ENCODE assay signal across 8 cellular contexts in genomic region chr19:1445932-1446712, GRCh38. TPM values are rescaled to one million over a fixed set of nuclear protein-coding genes. Genes with fewer than 3 reads are reported as not detected.
A peak's percentile ranks its signal among the peaks of the same experiment; 100 is the strongest.
DNase-seq lines count a peak whose midpoint lies in the region; ATAC-seq and TF ChIP-seq lines count a peak whose summit lies in the region.

No MANE protein-coding gene starts in this region.

- H3K9me3 ChIP-seq in iPS-18a (ENCODE audit: control insufficient read depth, low read depth, low read length), result no peaks in the 10 kb centered on the region
- H3K9me3 ChIP-seq in vagina, result no peaks in the 10 kb centered on the region

- no peak for ATAC-seq in stimulated activated naive CD8-positive, alpha-beta T cell treated with anti-CD3 and anti-CD28 coated beads, Interleukin-15, Interleukin-2, amounts not matched to agents 100 U/mL and 50 U/mL, for 24 hours
- no peak for ATAC-seq in stimulated activated naive CD8-positive, alpha-beta T cell treated with anti-CD3 and anti-CD28 coated beads, Interleukin-15, amount 100 ng/mL, for 72 hours

- H3K27ac ChIP-seq in VCaP (peak overlapping the region; percentile 89; the same call in 1 of the 2 replicates), iPS-18a (ENCODE audit: low read length) (no peak overlapping the region), vagina (no peak overlapping the region)

- intact Hi-C loops in vagina (cut with DNase I), result loop anchor here (10.0 kb wide), 1 partner anchor 171 kb away; the partner anchor contains the start of gene FAM174C
- intact Hi-C loops in activated CD4-positive, alpha-beta memory T cell treated with anti-CD3 and anti-CD28 coated beads for 36 hours (cut with micrococcal nuclease), result loop anchor here (5.0 kb wide), 1 partner anchor 66 kb away; the partner anchor contains the start of gene ADAMTSL5

- H3K4me3 ChIP-seq in iPS-18a (ENCODE audit: low read length) (peak overlapping the region; percentile 24), vagina (peak overlapping the region; percentile 28 to 32)

- H3K36me3 ChIP-seq in iPS-18a (ENCODE audit: control insufficient read depth, low read depth, low read length) (peaks cover 10% of the 10 kb centered on the region), vagina (peaks cover 0 to 18% of the 10 kb centered on the region in 2 donors)

- TF ChIP-seq CTCF in VCaP (conservative IDR thresholded peaks at IDR 0.05) (no peak), vagina (IDR thresholded peaks at IDR 0.05) (no peak)

- POLR2A ChIA-PET in activated CD4-positive, alpha-beta memory T cell treated with anti-CD3 and anti-CD28 coated beads for 36 hours (lab: Charles Lee), result no interaction called here

- peaks cover 54% of the 10 kb centered on the region for H3K27me3 Mint-ChIP-seq in stimulated activated naive CD8-positive, alpha-beta T cell treated with anti-CD3 and anti-CD28 coated beads, Interleukin-15, amount 100 ng/mL, for 72 hours
- peaks cover 29% of the 10 kb centered on the region for H3K27me3 Mint-ChIP-seq in activated CD4-positive, alpha-beta memory T cell treated with anti-CD3 and anti-CD28 coated beads for 36 hours

- peaks cover 70% of the 10 kb centered on the region for H3K27me3 ChIP-seq in iPS-18a (ENCODE audit: control insufficient read depth, insufficient read depth, low read length)
- peaks cover 40% of the 10 kb centered on the region for H3K27me3 ChIP-seq in vagina

- H3K4me3 Mint-ChIP-seq in stimulated activated naive CD8-positive, alpha-beta T cell treated with anti-CD3 and anti-CD28 coated beads, Interleukin-15, amount 100 ng/mL, for 72 hours, result no peak overlapping the region
- no peak overlapping the region for H3K4me3 Mint-ChIP-seq in activated CD4-positive, alpha-beta memory T cell treated with anti-CD3 and anti-CD28 coated beads for 36 hours

- no peak overlapping the region for H3K9ac ChIP-seq in iPS-18a (ENCODE audit: low read length)

- H3K4me1 Mint-ChIP-seq in stimulated activated naive CD8-positive, alpha-beta T cell treated with anti-CD3 and anti-CD28 coated beads, Interleukin-15, amount 100 ng/mL, for 72 hours, result peaks cover 54% of the 10 kb centered on the region
- H3K4me1 Mint-ChIP-seq in activated CD4-positive, alpha-beta memory T cell treated with anti-CD3 and anti-CD28 coated beads for 36 hours (ENCODE audit: low read depth), result peaks cover 26% of the 10 kb centered on the region

- H3K4me1 ChIP-seq in iPS-18a (ENCODE audit: control insufficient read depth, low read depth, low read length) (no peaks in the 10 kb centered on the region), vagina (peaks cover 29% of the 10 kb centered on the region)

- DNase-seq in stimulated activated naive CD8-positive, alpha-beta T cell treated with anti-CD3 and anti-CD28 coated beads, Interleukin-15, Interleukin-2, amounts not matched to agents 100 U/mL and 50 U/mL, for 24 hours, result peak; percentile 34
- DNase-seq in stimulated activated naive CD8-positive, alpha-beta T cell treated with anti-CD3 and anti-CD28 coated beads, Interleukin-15, amount 100 ng/mL, for 72 hours, result no peak
- no peak for DNase-seq in vagina (ENCODE audit: extremely low spot score in 2 of 2)
- no peak for DNase-seq in activated gamma-delta T cell treated with Interleukin-2 at 50 U/mL for 16 hours
- no peak for DNase-seq in activated CD4-positive, alpha-beta memory T cell treated with anti-CD3 and anti-CD28 coated beads for 36 hours
- no peak for DNase-seq in H4 (ENCODE audit: low spot score)

- CTCF ChIA-PET in activated CD4-positive, alpha-beta memory T cell treated with anti-CD3 and anti-CD28 coated beads for 36 hours (lab: Charles Lee), result interaction anchor here (0.8 to 2.9 kb wide), 11 partner anchors 8 to 202 kb away, joined by 3 to 20 read pairs (median 5); no protein-coding TSS in a partner anchor

- no peak overlapping the region for H3K27ac Mint-ChIP-seq in stimulated activated naive CD8-positive, alpha-beta T cell treated with anti-CD3 and anti-CD28 coated beads, Interleukin-15, amount 100 ng/mL, for 72 hours
- no peak overlapping the region for H3K27ac Mint-ChIP-seq in activated CD4-positive, alpha-beta memory T cell treated with anti-CD3 and anti-CD28 coated beads for 36 hours

- no peak for TF ChIP-seq POLR2A in vagina (IDR thresholded peaks at IDR 0.05)

- H3K9me3 Mint-ChIP-seq in stimulated activated naive CD8-positive, alpha-beta T cell treated with anti-CD3 and anti-CD28 coated beads, Interleukin-15, amount 100 ng/mL, for 72 hours, result no peaks in the 10 kb centered on the region
- no peaks in the 10 kb centered on the region for H3K9me3 Mint-ChIP-seq in activated CD4-positive, alpha-beta memory T cell treated with anti-CD3 and anti-CD28 coated beads for 36 hours

- H3K36me3 Mint-ChIP-seq in activated CD4-positive, alpha-beta memory T cell treated with anti-CD3 and anti-CD28 coated beads for 36 hours, result peaks cover 17% of the 10 kb centered on the region

RNA-seq across cellular contexts. Expression of gene APC2, which starts 3.8 kb away (rescaled TPM):
- 1.2 TPM for total RNA-seq in vagina
- total RNA-seq in activated CD4-positive, alpha-beta memory T cell treated with anti-CD3 and anti-CD28 coated beads for 36 hours, result under 1 TPM; 0.07 to 0.15 TPM
- 0.02 and 1.5 TPM in 2 replicates for total RNA-seq in H4 (2014; rRNA removed; shearing (Covaris generic))

RNA-seq across cellular contexts. Expression of gene RPS15, which starts 7.9 kb away (rescaled TPM):
- total RNA-seq in vagina, result 3,906 TPM
- total RNA-seq in activated CD4-positive, alpha-beta memory T cell treated with anti-CD3 and anti-CD28 coated beads for 36 hours, result 1,000 to 10,000 TPM; 1,642 to 1,717 TPM
- 1,025 and 1,178 TPM in 2 replicates for total RNA-seq in H4 (2014; rRNA removed; shearing (Covaris generic))

RNA-seq across cellular contexts. Expression of gene C19orf25, which starts 32.9 kb away (rescaled TPM):
- 25.0 TPM for total RNA-seq in vagina
- 10 to 100 TPM; 24.4 to 26.9 TPM for total RNA-seq in activated CD4-positive, alpha-beta memory T cell treated with anti-CD3 and anti-CD28 coated beads for 36 hours
- 7.9 and 10.5 TPM in 2 replicates for total RNA-seq in H4 (2014; rRNA removed; shearing (Covaris generic))

RNA-seq across cellular contexts. Expression of gene DAZAP1, which starts 38.7 kb away (rescaled TPM):
- 29.7 TPM for total RNA-seq in vagina
- 100 to 1,000 TPM; 226 to 242 TPM for total RNA-seq in activated CD4-positive, alpha-beta memory T cell treated with anti-CD3 and anti-CD28 coated beads for 36 hours
- total RNA-seq in H4 (2014; rRNA removed; shearing (Covaris generic)), result 47.6 and 59.4 TPM in 2 replicates

RNA-seq across cellular contexts. Expression of gene PCSK4, which starts 44.0 kb away (rescaled TPM):
- 5.4 TPM for total RNA-seq in vagina
- 1 to 10 TPM; 1.5 to 2.7 TPM for total RNA-seq in activated CD4-positive, alpha-beta memory T cell treated with anti-CD3 and anti-CD28 coated beads for 36 hours
- total RNA-seq in H4 (2014; rRNA removed; shearing (Covaris generic)), result 0.31 TPM in 1 of 2 replicates, not detected in the other
